8 cellular contexts compared by ENCODE assay signal in genomic region chr13:50222569-50223332, GRCh38.
DNase-seq lines count a peak whose midpoint lies in the region; ATAC-seq and TF ChIP-seq lines count a peak whose summit lies in the region.

No MANE protein-coding gene starts in this region.

- in situ Hi-C loops in astrocyte of the spinal cord (cut with HindIII; ENCODE audit: low sequenced_read_pairs): no loop called here

- H3K27ac ChIP-seq in lung (ENCODE audit: low read depth in 1 of 2, low read length in 1 of 2): peak overlapping the region in 1 of 2 donors; percentile 90

- H3K4me3 ChIP-seq in astrocyte of the spinal cord (ENCODE audit: low read depth, low read length) (peak overlapping the region; percentile 6), lung (no peak overlapping the region)

- peaks cover 0 to under 1% of the 10 kb centered on the region in 2 donors for H3K9me3 ChIP-seq in lung (ENCODE audit: control insufficient read depth in 2 of 2, insufficient read depth in 1 of 2, low read length in 1 of 2)

- no peaks in the 10 kb centered on the region for H3K27me3 ChIP-seq in lung (ENCODE audit: control insufficient read depth, insufficient read depth)

- H3K27ac Mint-ChIP-seq in naive thymus-derived CD8-positive, alpha-beta T cell: peak overlapping the region in 2 of 10 donors; percentile 7 to 52

- POLR2A ChIA-PET in naive thymus-derived CD8-positive, alpha-beta T cell (lab: Charles Lee): interaction anchor here (0.5 kb wide), 1 partner anchor 12 kb away, joined by 4 read pairs; no protein-coding TSS in a partner anchor

- H3K4me3 Mint-ChIP-seq in naive thymus-derived CD8-positive, alpha-beta T cell: peak overlapping the region in 2 of 10 donors; percentile 16 to 74

- ATAC-seq in GM21515 (IDR thresholded peaks at IDR 0.05; ENCODE audit: unreplicated experiment): peak; percentile 50
- ATAC-seq in lung (ENCODE audit: insufficient read depth, low FRiP score): peak; percentile 75
- no peak for ATAC-seq in naive thymus-derived CD8-positive, alpha-beta T cell
- ATAC-seq in GM21576 (IDR thresholded peaks at IDR 0.05; ENCODE audit: unreplicated experiment): no peak

- H3K4me1 ChIP-seq in lung (ENCODE audit: control insufficient read depth in 2 of 2, insufficient read depth in 2 of 2, low read length in 2 of 2): no peaks in the 10 kb centered on the region

- H3K27me3 Mint-ChIP-seq in naive thymus-derived CD8-positive, alpha-beta T cell: peaks cover 0 to 5% (median 0%) of the 10 kb centered on the region in 5 donors

- no peaks in the 10 kb centered on the region for H3K36me3 Mint-ChIP-seq in naive thymus-derived CD8-positive, alpha-beta T cell

- 21 to 25% methylated on average over 13 of the region's 13 CpGs for WGBS in lung, 2 donors

- no peaks in the 10 kb centered on the region for H3K36me3 ChIP-seq in lung (ENCODE audit: control insufficient read depth in 2 of 2, insufficient read depth in 2 of 2, low read length in 2 of 2)

- no peak for TF ChIP-seq CTCF in astrocyte of the spinal cord (IDR thresholded peaks at IDR 0.05; ENCODE audit: low read depth, low read length)
- TF ChIP-seq CTCF in lung (IDR thresholded peaks at IDR 0.05; ENCODE audit: control extremely low read depth, extremely low read depth): no peak

- H3K4me1 Mint-ChIP-seq in naive thymus-derived CD8-positive, alpha-beta T cell: peaks cover 0 to 22% (median 0%) of the 10 kb centered on the region in 4 donors

- DNase-seq in NCI-H146 treated with DMSO at 0.1 percent for 48 hours (lab: John Stamatoyannopoulos, UW; ENCODE audit: unreplicated experiment) (peak; percentile 97), astrocyte of the spinal cord (ENCODE audit: low read depth, low spot score) (peak; percentile 75), lung (ENCODE audit: low spot score) (peak; percentile 58), OCI-M2 (lab: John Stamatoyannopoulos, UW; ENCODE audit: unreplicated experiment) (no peak), NCI-H1436 treated with DMSO at 0.1 percent for 48 hours (lab: John Stamatoyannopoulos, UW) (no peak)
- no peak for DNase-seq in naive thymus-derived CD8-positive, alpha-beta T cell

- H3K9me3 Mint-ChIP-seq in naive thymus-derived CD8-positive, alpha-beta T cell: peaks cover 0 to 2% (median 0%) of the 10 kb centered on the region in 9 donors

Comparison
In these comparisons a context has a peak if more than half of its experiments do, and no peak if none do; other contexts are left out.
1. ATAC-seq: peak in GM21515 (single experiment) and lung (single experiment); none in naive thymus-derived CD8-positive, alpha-beta T cell (0 of 2) and GM21576 (single experiment).
2. DNase-seq: peak in NCI-H146 treated with DMSO at 0.1 percent for 48 hours (single experiment), astrocyte of the spinal cord (single experiment) and lung (single experiment); none in naive thymus-derived CD8-positive, alpha-beta T cell (0 of 10), OCI-M2 (single experiment) and NCI-H1436 treated with DMSO at 0.1 percent for 48 hours (single experiment).